In genomic region chr19:17240062-17240854, GRCh38 we compare ENCODE assay signal across 16 cellular contexts. TPM values are rescaled to one million over a fixed set of nuclear protein-coding genes. Genes with fewer than 3 reads are reported as not detected.
DNase-seq lines count a peak whose midpoint lies in the region; ATAC-seq and TF ChIP-seq lines count a peak whose summit lies in the region.
"Had no signal": no experiment of that assay in that cellular context is flagged by ENCODE, and none has a peak within 500 bp of the region (broad histone marks: within the 10 kb centered on the region; RNA-seq: fewer than 3 reads in every experiment).

No MANE protein-coding gene starts in this region.

- peaks cover 43% of the 10 kb centered on the region for H3K79me2 ChIP-seq in trophoblast cell (ENCODE audit: control insufficient read depth, insufficient read depth, low read length, poor library complexity)

- no peak overlapping the region for H2AFZ ChIP-seq in trophoblast cell (ENCODE audit: insufficient read depth, low read length, poor library complexity)

- H3K9ac ChIP-seq in trophoblast cell (ENCODE audit: low read length) = no peak overlapping the region

- H3K4me3 ChIP-seq in Caco-2 (ENCODE audit: low read depth, low read length) (no peak overlapping the region), Peyer's patch (peak overlapping the region in 1 of 4 donors; percentile 17), trophoblast cell (ENCODE audit: low read depth, low read length) (no peak overlapping the region)
- H3K4me3 ChIP-seq: adrenal gland had no signal

- whole genome bisulfite sequencing in trophoblast cell (ENCODE audit: extremely low coverage, insufficient coverage, insufficient read length) = no CpG with 5 or more reads among the region's 27 CpGs

- H3K4me1 ChIP-seq in Caco-2 (peaks cover 39% of the 10 kb centered on the region), Peyer's patch (peaks cover 2 to 71% (median 8%) of the 10 kb centered on the region in 4 donors), trophoblast cell (ENCODE audit: control insufficient read depth in 1 of 2, insufficient read depth in 2 of 2, low read length in 2 of 2) (peaks cover 20 to 25% of the 10 kb centered on the region in 2 experiments)

- H2BK120ac ChIP-seq in trophoblast cell (ENCODE audit: insufficient read depth, low read length, poor library complexity) = no peak overlapping the region

- intact Hi-C loops in Caco-2 (cut with micrococcal nuclease; ENCODE audit: unreplicated experiment) = no loop called here
- intact Hi-C loops in left colon (cut with DNase I, micrococcal nuclease) = no loop called here
- intact Hi-C loops in Calu3 (cut with micrococcal nuclease; ENCODE audit: unreplicated experiment) = no loop called here

- H3K27ac Mint-ChIP-seq in Caco-2 (ENCODE audit: unreplicated experiment) = peak overlapping the region; percentile 61
- H3K27ac Mint-ChIP-seq in Calu3 (ENCODE audit: unreplicated experiment) = no peak overlapping the region
- H3K27ac Mint-ChIP-seq: stimulated activated naive CD8-positive, alpha-beta T cell treated with anti-CD3 and anti-CD28 coated beads, Interleukin-15, Interleukin-2, amounts not matched to agents 100 ng/mL and 50 ng/mL, for 24 hours had no signal

- peaks cover 31% of the 10 kb centered on the region for H3K79me1 ChIP-seq in trophoblast cell (ENCODE audit: low read length)

- peaks cover 70% of the 10 kb centered on the region for H3K36me3 Mint-ChIP-seq in Caco-2 (ENCODE audit: insufficient read depth, unreplicated experiment)
- peaks cover 40% of the 10 kb centered on the region for H3K36me3 Mint-ChIP-seq in Calu3 (ENCODE audit: insufficient read depth, unreplicated experiment)
- H3K36me3 Mint-ChIP-seq: activated CD4-positive, alpha-beta memory T cell treated with anti-CD3 and anti-CD28 coated beads for 36 hours had no signal

- no peak overlapping the region for H2BK12ac ChIP-seq in trophoblast cell (ENCODE audit: low read length)

- H3K14ac ChIP-seq in trophoblast cell (ENCODE audit: low read length) = no peak overlapping the region

- no peak overlapping the region for H3K18ac ChIP-seq in trophoblast cell (ENCODE audit: low read length)

- H3K9me3 ChIP-seq in Caco-2 (no peaks in the 10 kb centered on the region), Peyer's patch (no peaks in the 10 kb centered on the region), trophoblast cell (ENCODE audit: insufficient read depth, low read depth, low read length) (peaks cover 8% of the 10 kb centered on the region)
- H3K9me3 ChIP-seq: adrenal gland had no signal

- H3K9me3 Mint-ChIP-seq in Caco-2 (ENCODE audit: unreplicated experiment) (no peaks in the 10 kb centered on the region), Calu3 (ENCODE audit: low read depth, unreplicated experiment) (no peaks in the 10 kb centered on the region)
- H3K9me3 Mint-ChIP-seq: activated CD4-positive, alpha-beta memory T cell treated with anti-CD3 and anti-CD28 coated beads for 36 hours; stimulated activated naive CD8-positive, alpha-beta T cell treated with anti-CD3 and anti-CD28 coated beads, Interleukin-15, Interleukin-2, amounts not matched to agents 100 ng/mL and 50 ng/mL, for 24 hours had no signal

- no peak overlapping the region for H4K91ac ChIP-seq in trophoblast cell (ENCODE audit: low read depth, low read length)

- no peak overlapping the region for H3K4me2 ChIP-seq in trophoblast cell (ENCODE audit: low read length)

- POLR2A ChIA-PET in Caco-2 (lab: Charles Lee) = interaction anchor here (0.8 to 1.2 kb wide), 2 partner anchors 14 to 25 kb away, joined by 3 to 5 read pairs; partner anchors contain the start of genes OCEL1 and USE1

- peak overlapping the region; percentile 85 for H3K4ac ChIP-seq in trophoblast cell (ENCODE audit: low read depth, low read length)

- BruUV-seq in Caco-2 (replicated peaks; lab: Mats Ljungman, UMichigan) (no TSS peak), Calu3 (replicated peaks; lab: Mats Ljungman, UMichigan) (no TSS peak)

- H3K27me3 Mint-ChIP-seq in Caco-2 (ENCODE audit: insufficient read depth, unreplicated experiment) = no peaks in the 10 kb centered on the region
- no peaks in the 10 kb centered on the region for H3K27me3 Mint-ChIP-seq in Calu3 (ENCODE audit: unreplicated experiment)
- H3K27me3 Mint-ChIP-seq: activated CD4-positive, alpha-beta memory T cell treated with anti-CD3 and anti-CD28 coated beads for 36 hours; stimulated activated naive CD8-positive, alpha-beta T cell treated with anti-CD3 and anti-CD28 coated beads, Interleukin-15, Interleukin-2, amounts not matched to agents 100 ng/mL and 50 ng/mL, for 24 hours had no signal

- H3K36me3 ChIP-seq in Caco-2 (ENCODE audit: control insufficient read depth, insufficient read depth, low read length) (peaks cover 2% of the 10 kb centered on the region), Peyer's patch (peaks cover 0 to 18% (median 0%) of the 10 kb centered on the region in 3 donors), trophoblast cell (ENCODE audit: control insufficient read depth in 1 of 2, insufficient read depth in 2 of 2, low read length in 2 of 2) (peaks cover 39 to 41% of the 10 kb centered on the region in 2 experiments)

- no peak overlapping the region for H2AK5ac ChIP-seq in trophoblast cell (ENCODE audit: low read length)

- ATAC-seq in left colon = peak; percentile 54
- ATAC-seq: SK-N-SH treated with all-trans-retinoic acid at 6 μM for 48 hours had no signal

- H3K4me3 Mint-ChIP-seq in Caco-2 (ENCODE audit: unreplicated experiment) (peak overlapping the region; percentile 58), Calu3 (ENCODE audit: low read depth, unreplicated experiment) (no peak overlapping the region)
- H3K4me3 Mint-ChIP-seq: activated CD4-positive, alpha-beta memory T cell treated with anti-CD3 and anti-CD28 coated beads for 36 hours; stimulated activated naive CD8-positive, alpha-beta T cell treated with anti-CD3 and anti-CD28 coated beads, Interleukin-15, Interleukin-2, amounts not matched to agents 100 ng/mL and 50 ng/mL, for 24 hours had no signal

- CTCF ChIA-PET in Caco-2 (lab: Charles Lee) (interaction anchor here (0.6 to 0.8 kb wide), 2 partner anchors 27 to 52 kb away, joined by 3 read pairs; partner anchors contain the start of gene BABAM1), Calu3 (lab: Charles Lee) (no interaction called here)

- H4K8ac ChIP-seq in trophoblast cell (ENCODE audit: low read depth, low read length) = no peak overlapping the region

- H3K27me3 ChIP-seq in Caco-2 (replicated peaks; ENCODE audit: control insufficient read depth, insufficient read depth, low read length) (no peaks in the 10 kb centered on the region), Peyer's patch (no peaks in the 10 kb centered on the region), trophoblast cell (ENCODE audit: insufficient read depth, low read length) (no peaks in the 10 kb centered on the region)
- H3K27me3 ChIP-seq: adrenal gland had no signal

- DNase-seq in Caco-2 (peak; percentile 63 to 64), Peyer's patch (no peak), left colon (peak; percentile 58 to 65), trophoblast cell (no peak), DMS153 treated with DMSO at 0.1 percent for 48 hours (lab: John Stamatoyannopoulos, UW; ENCODE audit: unreplicated experiment) (no peak), medulla oblongata (ENCODE audit: extremely low spot score) (no peak), Calu3 (no peak), activated T-cell treated with anti-CD3 and anti-CD28 coated beads for 4 hours (no peak)
- DNase-seq: activated CD4-positive, alpha-beta memory T cell treated with anti-CD3 and anti-CD28 coated beads for 36 hours; adrenal gland; cerebellar nuclear complex; NCI-H1694; posterior cingulate gyrus had no signal

- no peak for TF ChIP-seq POLR2A in Peyer's patch (IDR thresholded peaks at IDR 0.05)

- H2BK5ac ChIP-seq in trophoblast cell (ENCODE audit: low read depth, low read length, poor library complexity) = no peak overlapping the region

- TF ChIP-seq CTCF in Caco-2 (IDR thresholded peaks at IDR 0.05; ENCODE audit: insufficient read depth in 1 of 2, low read depth in 1 of 2, low read length in 1 of 2, severe bottlenecking in 1 of 2, unreplicated experiment in 1 of 2) (no peak), Peyer's patch (IDR thresholded peaks at IDR 0.05) (no peak), Calu3 (IDR thresholded peaks at IDR 0.05; ENCODE audit: unreplicated experiment) (no peak)

- no peak overlapping the region for H4K12ac ChIP-seq in trophoblast cell (ENCODE audit: low read depth, low read length)

- H3K27ac ChIP-seq in Peyer's patch (peak overlapping the region in 3 of 4 donors; percentile 19 to 74 (median 20)), trophoblast cell (ENCODE audit: low read depth, low read length) (no peak overlapping the region)

- H3K4me1 Mint-ChIP-seq in Caco-2 (ENCODE audit: low read depth, unreplicated experiment) = peaks cover 20% of the 10 kb centered on the region
- peaks cover 15% of the 10 kb centered on the region for H3K4me1 Mint-ChIP-seq in Calu3 (ENCODE audit: low read depth, unreplicated experiment)

- no peak overlapping the region for H3K23ac ChIP-seq in trophoblast cell (ENCODE audit: low read length)

RNA-seq across cellular contexts. Expression of gene NR2F6, which starts 5.5 kb away (rescaled TPM):
- total RNA-seq in Caco-2 (2022) (94.4 and 96.5 TPM in 2 replicates), Peyer's patch (100 to 1,000 TPM in 3 of 4 donors, 10 to 100 TPM in 1; 42.1 to 217 (median 142) TPM), left colon (100 to 1,000 TPM; 151 to 181 TPM), Calu3 (2022) (33.5 and 34.6 TPM in 2 replicates)
- 205 and 221 TPM in 2 replicates for polyA plus RNA-seq in trophoblast cell (2013)

RNA-seq across cellular contexts. Expression of gene OCEL1, which starts 14.2 kb away (rescaled TPM):
- total RNA-seq in Caco-2 (2022) (14.9 and 20.3 TPM in 2 replicates), Peyer's patch (10 to 100 TPM in 3 of 4 donors, 1 to 10 TPM in 1; 8.3 to 38.5 (median 30.8) TPM), left colon (10 to 100 TPM; 44.7 to 64.5 TPM), Calu3 (2022) (12.1 and 12.2 TPM in 2 replicates)
- 41.5 and 44.6 TPM in 2 replicates for polyA plus RNA-seq in trophoblast cell (2013)

RNA-seq across cellular contexts. Expression of gene USHBP1, which starts 24.3 kb away (rescaled TPM):
- total RNA-seq in Caco-2 (2022) (not detected in 2 replicates), Peyer's patch (10 to 100 TPM in 1 of 4 donors, 1 to 10 TPM in 3; 1.6 to 11.6 (median 2.5) TPM), left colon (1 to 10 TPM in 1 of 2 donors, under 1 TPM in 1; 0.67 to 2.3 TPM), Calu3 (2022) (0.10 and 0.26 TPM in 2 replicates)
- 1.4 and 2.2 TPM in 2 replicates for polyA plus RNA-seq in trophoblast cell (2013)
- total RNA-seq: LHCN-M2 had no signal

RNA-seq across cellular contexts. Expression of gene USE1, which starts 25.1 kb away (rescaled TPM):
- total RNA-seq in Caco-2 (2022) (20.2 and 20.7 TPM in 2 replicates), Peyer's patch (10 to 100 TPM in 3 of 4 donors, 1 to 10 TPM in 1; 7.7 to 13.6 (median 11.2) TPM), left colon (10 to 100 TPM; 22.0 to 25.6 TPM), Calu3 (2022) (10.7 and 11.8 TPM in 2 replicates)
- 10.3 and 10.4 TPM in 2 replicates for polyA plus RNA-seq in trophoblast cell (2013)

RNA-seq across cellular contexts. Expression of gene BABAM1, which starts 27.0 kb away (rescaled TPM):
- total RNA-seq in Caco-2 (2022) = 91.7 and 98.8 TPM in 2 replicates
- 100 to 1,000 TPM in 1 of 4 donors, 10 to 100 TPM in 3; 51.8 to 174 (median 59.2) TPM for total RNA-seq in Peyer's patch
- total RNA-seq in left colon = 10 to 100 TPM; 63.5 to 70.3 TPM
- polyA plus RNA-seq in trophoblast cell (2013) = 139 and 141 TPM in 2 replicates
- 72.9 and 75.2 TPM in 2 replicates for total RNA-seq in Calu3 (2022)

Comparison
In these comparisons a context has a peak if more than half of its experiments do, and no peak if none do; other contexts are left out.
1. DNase-seq: peak in Caco-2 (2 of 2) and left colon (2 of 2); none in Peyer's patch (0 of 3), trophoblast cell (0 of 2), DMS153 treated with DMSO at 0.1 percent for 48 hours (single experiment), medulla oblongata (single experiment), Calu3 (single experiment) and activated T-cell treated with anti-CD3 and anti-CD28 coated beads for 4 hours (single experiment).